In genomic region chr17:30158896-30159625, GRCh38 we compare ENCODE assay signal across 16 cellular contexts. TPM values are rescaled to one million over a fixed set of nuclear protein-coding genes. Genes with fewer than 3 reads are reported as not detected.
DNase-seq lines count a peak whose midpoint lies in the region; ATAC-seq, FAIRE-seq and TF ChIP-seq lines count a peak whose summit lies in the region.
"Had no signal": no experiment of that assay in that cellular context is flagged by ENCODE, and none has a peak within 500 bp of the region (broad histone marks: within the 10 kb centered on the region; RNA-seq: fewer than 3 reads in every experiment).

No MANE protein-coding gene starts in this region.

- peaks cover 8% of the 10 kb centered on the region for H3K4me1 Mint-ChIP-seq in activated CD4-positive, alpha-beta memory T cell treated with anti-CD3 and anti-CD28 coated beads, Interleukin-2, amount 10 ng/mL, durations not matched to agents 7 days and 5 days
- peaks cover 30% of the 10 kb centered on the region for H3K4me1 Mint-ChIP-seq in activated CD4-positive, alpha-beta memory T cell treated with anti-CD3 and anti-CD28 coated beads for 36 hours (ENCODE audit: low read depth)
- H3K4me1 Mint-ChIP-seq in central memory CD8-positive, alpha-beta T cell = peaks cover 46% of the 10 kb centered on the region
- H3K4me1 Mint-ChIP-seq: GM23338 had no signal

- no peak for ATAC-seq in central memory CD8-positive, alpha-beta T cell (replicated peaks; ENCODE audit: extremely low read depth, poor library complexity, severe bottlenecking)
- ATAC-seq: GM23338 had no signal

- DNase-seq in activated CD4-positive, alpha-beta memory T cell treated with anti-CD3 and anti-CD28 coated beads, Interleukin-2, amount 10 ng/mL, durations not matched to agents 7 days and 5 days = no peak
- no peak for DNase-seq in activated CD4-positive, alpha-beta memory T cell treated with anti-CD3 and anti-CD28 coated beads for 36 hours
- DNase-seq in GM19239 (ENCODE audit: insufficient read length, low spot score) = no peak
- DNase-seq in MV-4-11 (lab: John Stamatoyannopoulos, UW) = peak; percentile 37
- DNase-seq in central memory CD8-positive, alpha-beta T cell (ENCODE audit: low spot score in 2 of 2) = no peak
- DNase-seq in iPS-NIHi7 (ENCODE audit: extremely low spot score) = no peak
- no peak for DNase-seq in neuronal stem cell (ENCODE audit: low spot score)
- DNase-seq in colonic mucosa = no peak
- DNase-seq: 8988T; AML-193; CD4-positive, CD25-positive, alpha-beta regulatory T cell; DMS53; H7 had no signal

- H3K18ac ChIP-seq in neuronal stem cell (ENCODE audit: low read length) = no peak overlapping the region

- H3K36me3 ChIP-seq in neuronal stem cell (replicated peaks in 1 of 2; ENCODE audit: control insufficient read depth in 2 of 2, insufficient read depth in 2 of 2, low read length in 2 of 2) (peaks cover 3 to 74% of the 10 kb centered on the region in 2 donors), colonic mucosa (no peaks in the 10 kb centered on the region)

- H3K9me3 Mint-ChIP-seq in activated CD4-positive, alpha-beta memory T cell treated with anti-CD3 and anti-CD28 coated beads, Interleukin-2, amount 10 ng/mL, durations not matched to agents 7 days and 5 days = peaks cover 7% of the 10 kb centered on the region
- H3K9me3 Mint-ChIP-seq in activated CD4-positive, alpha-beta memory T cell treated with anti-CD3 and anti-CD28 coated beads for 36 hours = peaks cover 10% of the 10 kb centered on the region
- H3K9me3 Mint-ChIP-seq in central memory CD8-positive, alpha-beta T cell = no peaks in the 10 kb centered on the region
- H3K9me3 Mint-ChIP-seq: GM23338 had no signal

- no peak overlapping the region for H3K14ac ChIP-seq in neuronal stem cell (ENCODE audit: low read length)

- H3K9me3 ChIP-seq in neuronal stem cell (replicated peaks in 1 of 2; ENCODE audit: control insufficient read depth in 2 of 2, insufficient read depth in 1 of 2, low read depth in 1 of 2, low read length in 2 of 2) (peaks cover 0 to 22% of the 10 kb centered on the region in 2 donors), colonic mucosa (no peaks in the 10 kb centered on the region)

- H2BK15ac ChIP-seq in neuronal stem cell (ENCODE audit: low read length) = no peak overlapping the region

- POLR2A ChIA-PET in activated CD4-positive, alpha-beta memory T cell treated with anti-CD3 and anti-CD28 coated beads, Interleukin-2, amount 10 ng/mL, durations not matched to agents 7 days and 5 days (lab: Charles Lee) = no interaction called here
- POLR2A ChIA-PET in activated CD4-positive, alpha-beta memory T cell treated with anti-CD3 and anti-CD28 coated beads for 36 hours (lab: Charles Lee) = no interaction called here

- peak overlapping the region; percentile 6 for H3K27ac Mint-ChIP-seq in activated CD4-positive, alpha-beta memory T cell treated with anti-CD3 and anti-CD28 coated beads, Interleukin-2, amount 10 ng/mL, durations not matched to agents 7 days and 5 days
- H3K27ac Mint-ChIP-seq in activated CD4-positive, alpha-beta memory T cell treated with anti-CD3 and anti-CD28 coated beads for 36 hours = no peak overlapping the region
- peak overlapping the region; percentile 74 for H3K27ac Mint-ChIP-seq in central memory CD8-positive, alpha-beta T cell (ENCODE audit: low read depth)
- H3K27ac Mint-ChIP-seq: GM23338 had no signal

- no peak for TF ChIP-seq CTCF in colonic mucosa (IDR thresholded peaks at IDR 0.05)

- H3K4me1 ChIP-seq in neuronal stem cell (ENCODE audit: control insufficient read depth in 2 of 2, insufficient read depth in 1 of 2, low read depth in 1 of 2, low read length in 2 of 2) = no peaks in the 10 kb centered on the region
- no peaks in the 10 kb centered on the region for H3K4me1 ChIP-seq in colonic mucosa

- CTCF ChIA-PET in activated CD4-positive, alpha-beta memory T cell treated with anti-CD3 and anti-CD28 coated beads, Interleukin-2, amount 10 ng/mL, durations not matched to agents 7 days and 5 days (lab: Charles Lee) = no interaction called here
- CTCF ChIA-PET in activated CD4-positive, alpha-beta memory T cell treated with anti-CD3 and anti-CD28 coated beads for 36 hours (lab: Charles Lee) = no interaction called here

- no peak overlapping the region for H3K4me3 Mint-ChIP-seq in activated CD4-positive, alpha-beta memory T cell treated with anti-CD3 and anti-CD28 coated beads, Interleukin-2, amount 10 ng/mL, durations not matched to agents 7 days and 5 days
- H3K4me3 Mint-ChIP-seq in activated CD4-positive, alpha-beta memory T cell treated with anti-CD3 and anti-CD28 coated beads for 36 hours = no peak overlapping the region
- no peak overlapping the region for H3K4me3 Mint-ChIP-seq in central memory CD8-positive, alpha-beta T cell
- H3K4me3 Mint-ChIP-seq: GM23338 had no signal

- H3K4me3 ChIP-seq in neuronal stem cell (ENCODE audit: low read length in 2 of 2) (no peak overlapping the region), colonic mucosa (no peak overlapping the region)
- H3K4me3 ChIP-seq: BLaER1 treated with 17β-estradiol and CSF1 and Interleukin-3, amounts not matched to agents 10 nM and 100 nM; GM23338 had no signal

- intact Hi-C loops in activated CD4-positive, alpha-beta memory T cell treated with anti-CD3 and anti-CD28 coated beads for 36 hours (cut with micrococcal nuclease) = no loop called here
- intact Hi-C loops in colonic mucosa (cut with DNase I) = no loop called here

- H3K4ac ChIP-seq in neuronal stem cell (ENCODE audit: low read length) = no peak overlapping the region

- H3K36me3 Mint-ChIP-seq in activated CD4-positive, alpha-beta memory T cell treated with anti-CD3 and anti-CD28 coated beads, Interleukin-2, amount 10 ng/mL, durations not matched to agents 7 days and 5 days (ENCODE audit: low read depth) = peaks cover 50% of the 10 kb centered on the region
- H3K36me3 Mint-ChIP-seq in activated CD4-positive, alpha-beta memory T cell treated with anti-CD3 and anti-CD28 coated beads for 36 hours = peaks cover 48% of the 10 kb centered on the region
- H3K36me3 Mint-ChIP-seq in central memory CD8-positive, alpha-beta T cell (ENCODE audit: insufficient read depth) = peaks cover 10% of the 10 kb centered on the region

- no peak overlapping the region for H2AK5ac ChIP-seq in neuronal stem cell (ENCODE audit: low read depth, low read length)

- FAIRE-seq in GM19239 (lab: Jason Lieb, UNC) = peak; percentile 78
- FAIRE-seq: GM18507 had no signal

- H4K91ac ChIP-seq in neuronal stem cell (ENCODE audit: low read depth, low read length, poor library complexity) = no peak overlapping the region

- H3K9ac ChIP-seq in neuronal stem cell (ENCODE audit: low read depth, low read length, poor library complexity) = no peak overlapping the region
- H3K9ac ChIP-seq in colonic mucosa (ENCODE audit: low read depth in 2 of 2, low read length in 2 of 2) = no peak overlapping the region
- H3K9ac ChIP-seq: BLaER1 treated with 17β-estradiol and CSF1 and Interleukin-3, amounts not matched to agents 10 nM and 100 nM had no signal

- WGBS in neuronal stem cell (ENCODE audit: extremely low coverage in 2 of 2, insufficient read length in 2 of 2, insufficient replicate concordance in 1 of 2), 2 donors = 100% methylated on average over 1 of the region's 3 CpGs; no CpG with 5 or more reads in 1 of the 2 donors

- no peak overlapping the region for H2AFZ ChIP-seq in neuronal stem cell (ENCODE audit: low read length)
- H2AFZ ChIP-seq: GM23338 had no signal

- H3K79me1 ChIP-seq in neuronal stem cell (ENCODE audit: low read depth, low read length) = peaks cover 3% of the 10 kb centered on the region

- H3K27me3 ChIP-seq in neuronal stem cell (ENCODE audit: control insufficient read depth in 3 of 3, insufficient read depth in 3 of 3, low read depth in 1 of 3, low read length in 3 of 3) (no peaks in the 10 kb centered on the region), colonic mucosa (no peaks in the 10 kb centered on the region)
- H3K27me3 ChIP-seq: BLaER1 treated with 17β-estradiol and CSF1 and Interleukin-3, amounts not matched to agents 10 nM and 100 nM had no signal

- no peaks in the 10 kb centered on the region for H3K27me3 Mint-ChIP-seq in activated CD4-positive, alpha-beta memory T cell treated with anti-CD3 and anti-CD28 coated beads, Interleukin-2, amount 10 ng/mL, durations not matched to agents 7 days and 5 days
- H3K27me3 Mint-ChIP-seq in activated CD4-positive, alpha-beta memory T cell treated with anti-CD3 and anti-CD28 coated beads for 36 hours = no peaks in the 10 kb centered on the region
- H3K27me3 Mint-ChIP-seq in central memory CD8-positive, alpha-beta T cell = no peaks in the 10 kb centered on the region
- H3K27me3 Mint-ChIP-seq: CD4-positive, CD25-positive, alpha-beta regulatory T cell had no signal

- no peak overlapping the region for H4K8ac ChIP-seq in neuronal stem cell (ENCODE audit: low read depth, low read length)

- H2BK12ac ChIP-seq in neuronal stem cell (ENCODE audit: low read length) = no peak overlapping the region

- no peak overlapping the region for H3K23ac ChIP-seq in neuronal stem cell (ENCODE audit: low read depth, low read length, poor library complexity)

- H2BK5ac ChIP-seq in neuronal stem cell (ENCODE audit: low read length) = no peak overlapping the region

- no peak overlapping the region for H3K4me2 ChIP-seq in neuronal stem cell (ENCODE audit: insufficient read depth, low read length, poor library complexity, severe bottlenecking)
- H3K4me2 ChIP-seq: GM23338 had no signal

- no peak overlapping the region for H2BK120ac ChIP-seq in neuronal stem cell (ENCODE audit: low read depth, low read length)

- no peak overlapping the region for H3K27ac ChIP-seq in neuronal stem cell (replicated peaks; ENCODE audit: low read length)
- H3K27ac ChIP-seq in colonic mucosa = no peak overlapping the region
- H3K27ac ChIP-seq: BLaER1 treated with 17β-estradiol and CSF1 and Interleukin-3, amounts not matched to agents 10 nM and 100 nM had no signal

RNA-seq across cellular contexts. Expression of gene NSRP1, which starts 42.4 kb away (rescaled TPM):
- 10 to 100 TPM; 21.6 to 22.7 TPM for total RNA-seq in activated CD4-positive, alpha-beta memory T cell treated with anti-CD3 and anti-CD28 coated beads, Interleukin-2, amount 10 ng/mL, durations not matched to agents 7 days and 5 days
- total RNA-seq in activated CD4-positive, alpha-beta memory T cell treated with anti-CD3 and anti-CD28 coated beads for 36 hours = 10 to 100 TPM; 24.3 to 26.5 TPM
- 47.3 TPM for polyA plus RNA-seq in neuronal stem cell (2013, experiment 1 of 2)
- polyA plus RNA-seq in neuronal stem cell (2013, experiment 2 of 2) = 48.8 TPM
- 10 to 100 TPM; 20.9 TPM for total RNA-seq in colonic mucosa
